In genomic region chr3:354433-354832, GRCh38 we compare ENCODE assay signal across 8 cellular contexts.
DNase-seq lines count a peak whose midpoint lies in the region; ATAC-seq, FAIRE-seq and TF ChIP-seq lines count a peak whose summit lies in the region.

No MANE protein-coding gene starts in this region.

- no peaks in the 10 kb centered on the region for H3K36me3 ChIP-seq in Loucy (ENCODE audit: insufficient read depth, low read length)
- H3K36me3 ChIP-seq in esophagus muscularis mucosa: no peaks in the 10 kb centered on the region
- no peaks in the 10 kb centered on the region for H3K36me3 ChIP-seq in neural progenitor cell

- POLR2A ChIA-PET in A549 (lab: Yijun Ruan, JAX): no interaction called here

- H4K20me1 ChIP-seq in Loucy (ENCODE audit: insufficient read depth, low read length, poor library complexity, severe bottlenecking): no peaks in the 10 kb centered on the region
- no peaks in the 10 kb centered on the region for H4K20me1 ChIP-seq in neural progenitor cell (ENCODE audit: low read depth)

- H3K9ac ChIP-seq in Loucy (ENCODE audit: low read depth, low read length, poor library complexity, severe bottlenecking): no peak overlapping the region
- no peak overlapping the region for H3K9ac ChIP-seq in neural progenitor cell

- peak; percentile 76 to 82 for TF ChIP-seq RAD21 in A549 (conservative IDR thresholded peaks at IDR 0.05 in 1 of 2, IDR thresholded peaks at IDR 0.05 in 1 of 2)

- no peaks in the 10 kb centered on the region for H3K9me2 ChIP-seq in Loucy (replicated peaks; ENCODE audit: low read depth, low read length)

- peak overlapping the region; percentile 82 for H3K27ac Mint-ChIP-seq in neural progenitor cell

- H3K27me3 ChIP-seq in Loucy (ENCODE audit: insufficient read depth, low read length, poor library complexity, severe bottlenecking) (no peaks in the 10 kb centered on the region), esophagus muscularis mucosa (no peaks in the 10 kb centered on the region), neural progenitor cell (peaks cover 19% of the 10 kb centered on the region)

- intact Hi-C loops in esophagus muscularis mucosa (cut with DNase I): no loop called here

- WGBS in A549 (ENCODE audit: missing lambda C conversion rate): 18% methylated on average over 3 of the region's 3 CpGs
- WGBS in esophagus muscularis mucosa: 38% methylated on average over 3 of the region's 3 CpGs

- DNase-seq in A549 (ENCODE audit: low read depth in 1 of 2, low spot score in 1 of 2) (peak; percentile 15 to 51), GF-D8 (lab: John Stamatoyannopoulos, UW) (peak; percentile 15), H54 (ENCODE audit: insufficient read length, low spot score) (peak; percentile 1), SK-N-DZ (ENCODE audit: low spot score) (peak; percentile 84), esophagus muscularis mucosa (ENCODE audit: extremely low spot score) (no peak), neural progenitor cell (ENCODE audit: low spot score) (peak; percentile 61), NCI-H524 treated with DMSO at 0.1 percent for 48 hours (lab: John Stamatoyannopoulos, UW) (no peak)

- ATAC-seq in A549: peak in 1 of 2 experiments; percentile 61; a peak in 3 of 6 replicates

- H3K4me2 ChIP-seq in A549 (no peak overlapping the region), Loucy (ENCODE audit: low read depth, low read length, poor library complexity, severe bottlenecking) (no peak overlapping the region), neural progenitor cell (no peak overlapping the region)

- H3K4me3 ChIP-seq in A549 (no peak overlapping the region), Loucy (ENCODE audit: low read length, poor library complexity, severe bottlenecking) (no peak overlapping the region), esophagus muscularis mucosa (no peak overlapping the region), neural progenitor cell (no peak overlapping the region)

- no peak overlapping the region for H3K4me3 Mint-ChIP-seq in neural progenitor cell

- FAIRE-seq in A549 (lab: Jason Lieb, UNC): no peak
- peak; percentile 6 for FAIRE-seq in H54 (lab: Jason Lieb, UNC)

- H2AFZ ChIP-seq in Loucy (ENCODE audit: low read length): no peak overlapping the region
- H2AFZ ChIP-seq in neural progenitor cell (replicated peaks): no peak overlapping the region

- no peaks in the 10 kb centered on the region for H3K4me1 ChIP-seq in A549
- H3K4me1 ChIP-seq in Loucy (ENCODE audit: insufficient read depth, low read length, poor library complexity, severe bottlenecking): no peaks in the 10 kb centered on the region
- peaks cover 0 to 24% (median 7%) of the 10 kb centered on the region in 4 donors for H3K4me1 ChIP-seq in esophagus muscularis mucosa
- no peaks in the 10 kb centered on the region for H3K4me1 ChIP-seq in neural progenitor cell

- TF ChIP-seq CTCF in A549 (IDR thresholded peaks at IDR 0.05) (peak; percentile 71), Loucy (conservative IDR thresholded peaks at IDR 0.05; ENCODE audit: low read length) (peak; percentile 91), esophagus muscularis mucosa (IDR thresholded peaks at IDR 0.05) (peak; percentile 54 to 75 (median 62)), neural progenitor cell (IDR thresholded peaks at IDR 0.05) (peak; percentile 84)

- H3K9me3 Mint-ChIP-seq in neural progenitor cell: no peaks in the 10 kb centered on the region

- H3F3A ChIP-seq in Loucy (ENCODE audit: low read depth) (no peaks in the 10 kb centered on the region), neural progenitor cell (ENCODE audit: low read depth) (no peaks in the 10 kb centered on the region)

- peaks cover 8% of the 10 kb centered on the region for H3K36me3 Mint-ChIP-seq in neural progenitor cell

- CTCF ChIA-PET in A549 (lab: Yijun Ruan, JAX): interaction anchor here (0.6 to 5.8 kb wide), 21 partner anchors 9 to 341 kb away, joined by 3 to 67 read pairs (median 4); no protein-coding TSS in a partner anchor

- no peaks in the 10 kb centered on the region for H3K79me2 ChIP-seq in Loucy (ENCODE audit: insufficient read depth, low read length)
- H3K79me2 ChIP-seq in neural progenitor cell (ENCODE audit: low read depth): no peaks in the 10 kb centered on the region

- peaks cover 8% of the 10 kb centered on the region for H3K4me1 Mint-ChIP-seq in neural progenitor cell

- no peak for TF ChIP-seq EP300 in A549 (IDR thresholded peaks at IDR 0.05)
- TF ChIP-seq EP300 in esophagus muscularis mucosa (IDR thresholded peaks at IDR 0.05): no peak

- TF ChIP-seq POLR2A in A549 (IDR thresholded peaks at IDR 0.05; ENCODE audit: low read length) (no peak), H54 (IDR thresholded peaks at IDR 0.05; ENCODE audit: low read depth, low read length) (no peak), esophagus muscularis mucosa (IDR thresholded peaks at IDR 0.05; ENCODE audit: low read depth) (no peak)

- H3K9me3 ChIP-seq in A549 (no peaks in the 10 kb centered on the region), Loucy (ENCODE audit: insufficient read depth, low read depth, low read length) (peaks cover 4% of the 10 kb centered on the region; the same call in 1 of the 2 replicates), esophagus muscularis mucosa (no peaks in the 10 kb centered on the region), neural progenitor cell (ENCODE audit: low read depth) (no peaks in the 10 kb centered on the region)

- H3K27me3 Mint-ChIP-seq in neural progenitor cell (ENCODE audit: insufficient read depth, low read depth): no peaks in the 10 kb centered on the region

- H3K27ac ChIP-seq in A549: no peak overlapping the region
- no peak overlapping the region for H3K27ac ChIP-seq in esophagus muscularis mucosa (replicated peaks in 1 of 4)
- H3K27ac ChIP-seq in neural progenitor cell: no peak overlapping the region

TF ChIP-seq in A549, 52 proteins besides CTCF, POLR2A, EP300 and RAD21:
- no peak for TF ChIP-seq MYC (IDR thresholded peaks at IDR 0.05; ENCODE audit: borderline replicate concordance, low read length)
- TF ChIP-seq RFX5 (IDR thresholded peaks at IDR 0.05): no peak
- no peak for TF ChIP-seq JUNB (IDR thresholded peaks at IDR 0.05)
- TF ChIP-seq SMC3 (IDR thresholded peaks at IDR 0.05): peak; percentile 88
- peak; percentile 31; the same call in 1 of the 2 replicates for TF ChIP-seq GATA3 (IDR thresholded peaks at IDR 0.05; ENCODE audit: borderline replicate concordance)
- TF ChIP-seq USF2 (IDR thresholded peaks at IDR 0.05): no peak
- no peak for TF ChIP-seq NR3C1 (IDR thresholded peaks at IDR 0.05)
- no peak for TF ChIP-seq HMGXB4 (CRISPR knock-in tag; IDR thresholded peaks at IDR 0.05; ENCODE audit: borderline replicate concordance)
- no peak for TF ChIP-seq ELK1 (IDR thresholded peaks at IDR 0.05; ENCODE audit: low read depth, low read length)
- TF ChIP-seq ESRRA (IDR thresholded peaks at IDR 0.05; ENCODE audit: borderline replicate concordance, low read length): no peak
- no peak for TF ChIP-seq ZC3H11A (IDR thresholded peaks at IDR 0.05)
- TF ChIP-seq RARB (CRISPR knock-in tag; IDR thresholded peaks at IDR 0.05): no peak
- no peak for TF ChIP-seq TP53 (CRISPR knock-in tag; IDR thresholded peaks at IDR 0.05)

Comparison
In these comparisons a context has a peak if more than half of its experiments do, and no peak if none do; other contexts are left out.
1. DNase-seq: peak in A549 (2 of 2), GF-D8 (single experiment), H54 (single experiment), SK-N-DZ (single experiment) and neural progenitor cell (single experiment); none in esophagus muscularis mucosa (single experiment) and NCI-H524 treated with DMSO at 0.1 percent for 48 hours (single experiment).
2. Peak in every context shown above with its lines, with median percentiles within 50 percentile points of each other: CTCF ChIP-seq.